ENCODE assay signal across 1 cellular context in the genomic region with DNA sequence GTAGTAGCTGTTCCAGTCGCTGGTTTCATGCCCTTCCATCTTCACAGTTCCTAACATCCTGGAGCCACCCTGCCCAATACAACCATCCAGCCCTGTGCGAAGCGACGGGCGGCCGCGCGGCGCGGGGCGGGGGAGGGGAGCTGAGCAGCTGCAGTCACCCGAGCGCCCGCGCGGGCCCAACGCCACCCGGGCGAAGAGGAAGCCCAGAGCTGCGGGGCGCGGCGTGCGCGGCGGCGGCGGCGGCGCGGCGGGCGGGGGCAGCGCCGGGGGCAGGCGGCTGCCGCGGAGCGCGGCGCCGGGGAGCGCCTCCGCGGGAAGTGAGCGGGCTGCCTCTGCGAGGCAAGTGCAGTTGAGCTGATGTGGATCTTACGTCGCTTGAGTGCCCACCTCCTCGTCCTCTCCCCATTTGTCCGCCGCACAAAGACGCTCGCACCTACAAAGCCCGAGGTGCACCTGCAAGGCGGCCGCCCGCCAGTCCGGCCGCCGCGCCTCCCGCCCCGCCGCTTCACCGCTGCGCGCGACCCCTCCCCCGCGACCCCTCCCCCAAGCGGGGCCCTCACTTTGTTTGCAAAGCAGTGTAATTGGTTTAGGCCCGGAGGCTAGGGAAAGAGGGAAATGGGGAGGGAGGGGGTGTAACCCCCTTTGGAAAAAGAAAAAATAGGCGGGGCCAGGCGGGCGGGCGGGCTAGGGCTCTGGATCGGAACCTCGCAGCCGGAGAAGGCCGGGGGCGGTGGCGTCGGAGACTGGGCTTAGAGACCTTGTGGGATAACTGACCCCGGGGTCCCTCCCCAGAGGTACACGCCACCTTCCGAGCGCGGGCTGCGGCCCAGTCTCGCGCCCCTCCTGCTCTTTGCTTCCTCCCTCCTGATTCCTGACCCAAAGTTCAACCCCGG.
TF ChIP-seq lines count a peak whose summit lies in the region.

A gene (minus strand): TSS at position 334 of the 893 bp plus-strand sequence. CDS start 277 bp downstream, at position 57.
A gene with protein sequence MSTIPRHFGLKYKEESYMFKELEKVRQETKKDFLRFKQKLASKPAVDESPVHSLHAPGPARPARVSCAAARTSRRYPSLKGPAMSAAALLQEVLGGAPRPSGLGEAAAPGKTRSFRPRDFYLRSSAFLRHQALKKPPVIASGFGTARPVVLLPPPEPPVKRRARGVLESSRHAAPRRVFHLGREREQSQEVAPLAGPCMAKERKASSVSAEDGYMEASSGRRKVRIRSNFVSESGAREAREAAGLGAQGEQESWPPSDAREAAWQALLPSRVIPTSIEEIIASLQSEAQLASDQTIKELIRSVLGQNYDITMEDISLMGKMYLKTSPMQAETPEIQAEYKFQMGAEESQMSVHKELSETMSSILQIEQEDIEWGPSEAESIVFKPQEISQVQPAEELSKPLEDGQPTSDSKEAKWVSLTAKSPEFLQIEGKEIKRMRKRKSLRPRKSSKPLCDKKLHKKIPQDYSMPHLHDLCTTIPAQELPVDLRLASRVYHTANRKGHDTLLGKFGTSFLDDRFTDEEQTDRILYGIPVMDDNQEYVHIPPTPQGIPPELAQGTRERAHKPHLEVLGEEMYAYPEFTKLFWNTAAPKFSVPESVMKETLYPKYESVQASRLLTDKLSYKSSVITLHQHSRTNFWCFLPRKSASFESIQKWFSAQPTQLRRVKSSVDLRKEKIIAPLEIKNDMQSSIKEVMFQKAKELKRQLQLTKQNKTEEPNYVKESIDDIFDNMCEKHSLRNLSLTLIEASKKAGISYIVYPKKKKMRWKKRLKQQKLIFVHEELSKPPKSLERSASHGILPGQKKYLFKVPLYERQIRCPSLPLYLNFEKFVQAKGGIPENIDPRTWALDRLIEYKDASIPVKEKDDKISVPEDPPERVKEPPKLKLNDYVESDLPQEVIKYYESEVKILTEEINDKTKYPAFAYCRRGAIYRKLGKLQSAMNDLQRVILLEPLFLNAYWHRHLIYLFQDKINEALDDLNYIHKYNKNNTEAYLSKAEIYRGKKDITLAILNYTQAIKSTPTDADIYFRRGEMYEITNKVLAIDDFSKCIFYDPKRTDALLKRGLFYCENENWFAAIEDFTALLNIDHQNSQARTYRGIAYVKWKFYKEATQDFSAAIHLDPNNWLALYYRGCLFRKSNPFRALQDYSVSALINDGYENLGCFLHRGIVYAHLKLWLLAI (N-terminal part only) (plus strand): TSS at position 714 of the 893 bp plus-strand sequence. CDS start 26,436 bp downstream, outside the sequence.

TF ChIP-seq in HEK293, 187 proteins besides CTCF, POLR2A, EP300 and RAD21 (continued from another document):
- TF ChIP-seq, protein P1, sequence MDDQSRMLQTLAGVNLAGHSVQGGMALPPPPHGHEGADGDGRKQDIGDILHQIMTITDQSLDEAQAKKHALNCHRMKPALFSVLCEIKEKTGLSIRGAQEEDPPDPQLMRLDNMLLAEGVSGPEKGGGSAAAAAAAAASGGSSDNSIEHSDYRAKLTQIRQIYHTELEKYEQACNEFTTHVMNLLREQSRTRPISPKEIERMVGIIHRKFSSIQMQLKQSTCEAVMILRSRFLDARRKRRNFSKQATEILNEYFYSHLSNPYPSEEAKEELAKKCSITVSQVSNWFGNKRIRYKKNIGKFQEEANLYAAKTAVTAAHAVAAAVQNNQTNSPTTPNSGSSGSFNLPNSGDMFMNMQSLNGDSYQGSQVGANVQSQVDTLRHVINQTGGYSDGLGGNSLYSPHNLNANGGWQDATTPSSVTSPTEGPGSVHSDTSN (CRISPR knock-in tag; IDR thresholded peaks at IDR 0.05): no peak
- TF ChIP-seq ZNF596 (tag by site-specific recombination; IDR thresholded peaks at IDR 0.05) (no peak; the same call in 1 of the 2 replicates), SP7 (tag by site-specific recombination; IDR thresholded peaks at IDR 0.05) (no peak), ZNF350 (tag by site-specific recombination; IDR thresholded peaks at IDR 0.05) (no peak), ZNF335 (tag by site-specific recombination; conservative IDR thresholded peaks at IDR 0.05) (no peak), ZNF610 (tag by site-specific recombination; IDR thresholded peaks at IDR 0.05; ENCODE audit: borderline replicate concordance) (no peak), ZFP69B (tag by site-specific recombination; IDR thresholded peaks at IDR 0.05) (no peak), KLF9 (tag by site-specific recombination; IDR thresholded peaks at IDR 0.05; ENCODE audit: low read depth) (peak; percentile 62), ZNF544 (tag by site-specific recombination; IDR thresholded peaks at IDR 0.05) (no peak), ZNF658 (tag by site-specific recombination; IDR thresholded peaks at IDR 0.05) (no peak), BCL11A (tag by site-specific recombination; IDR thresholded peaks at IDR 0.05; ENCODE audit: low read depth) (no peak), ZNF626 (tag by site-specific recombination; IDR thresholded peaks at IDR 0.05) (no peak), MYNN (tag by site-specific recombination; IDR thresholded peaks at IDR 0.05; ENCODE audit: borderline replicate concordance) (no peak), SP2 (tag by site-specific recombination; IDR thresholded peaks at IDR 0.05) (peak; percentile 56), ZNF121 (tag by site-specific recombination; IDR thresholded peaks at IDR 0.05) (no peak), ZNF792 (tag by site-specific recombination; IDR thresholded peaks at IDR 0.05) (no peak), ZBTB48 (tag by site-specific recombination; IDR thresholded peaks at IDR 0.05) (no peak), ZNF48 (tag by site-specific recombination; IDR thresholded peaks at IDR 0.05) (no peak), ZNF37A (tag by site-specific recombination; IDR thresholded peaks at IDR 0.05) (no peak)
- TF ChIP-seq, protein P2, sequence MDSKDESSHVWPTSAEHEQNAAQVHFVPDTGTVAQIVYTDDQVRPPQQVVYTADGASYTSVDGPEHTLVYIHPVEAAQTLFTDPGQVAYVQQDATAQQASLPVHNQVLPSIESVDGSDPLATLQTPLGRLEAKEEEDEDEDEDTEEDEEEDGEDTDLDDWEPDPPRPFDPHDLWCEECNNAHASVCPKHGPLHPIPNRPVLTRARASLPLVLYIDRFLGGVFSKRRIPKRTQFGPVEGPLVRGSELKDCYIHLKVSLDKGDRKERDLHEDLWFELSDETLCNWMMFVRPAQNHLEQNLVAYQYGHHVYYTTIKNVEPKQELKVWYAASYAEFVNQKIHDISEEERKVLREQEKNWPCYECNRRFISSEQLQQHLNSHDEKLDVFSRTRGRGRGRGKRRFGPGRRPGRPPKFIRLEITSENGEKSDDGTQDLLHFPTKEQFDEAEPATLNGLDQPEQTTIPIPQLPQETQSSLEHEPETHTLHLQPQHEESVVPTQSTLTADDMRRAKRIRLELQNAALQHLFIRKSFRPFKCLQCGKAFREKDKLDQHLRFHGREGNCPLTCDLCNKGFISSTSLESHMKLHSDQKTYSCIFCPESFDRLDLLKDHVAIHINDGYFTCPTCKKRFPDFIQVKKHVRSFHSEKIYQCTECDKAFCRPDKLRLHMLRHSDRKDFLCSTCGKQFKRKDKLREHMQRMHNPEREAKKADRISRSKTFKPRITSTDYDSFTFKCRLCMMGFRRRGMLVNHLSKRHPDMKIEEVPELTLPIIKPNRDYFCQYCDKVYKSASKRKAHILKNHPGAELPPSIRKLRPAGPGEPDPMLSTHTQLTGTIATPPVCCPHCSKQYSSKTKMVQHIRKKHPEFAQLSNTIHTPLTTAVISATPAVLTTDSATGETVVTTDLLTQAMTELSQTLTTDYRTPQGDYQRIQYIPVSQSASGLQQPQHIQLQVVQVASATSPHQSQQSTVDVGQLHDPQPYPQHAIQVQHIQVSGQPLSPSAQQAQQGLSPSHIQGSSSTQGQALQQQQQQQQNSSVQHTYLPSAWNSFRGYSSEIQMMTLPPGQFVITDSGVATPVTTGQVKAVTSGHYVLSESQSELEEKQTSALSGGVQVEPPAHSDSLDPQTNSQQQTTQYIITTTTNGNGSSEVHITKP (tag by site-specific recombination; IDR thresholded peaks at IDR 0.05): peak; percentile 69
- TF ChIP-seq, protein P3, sequence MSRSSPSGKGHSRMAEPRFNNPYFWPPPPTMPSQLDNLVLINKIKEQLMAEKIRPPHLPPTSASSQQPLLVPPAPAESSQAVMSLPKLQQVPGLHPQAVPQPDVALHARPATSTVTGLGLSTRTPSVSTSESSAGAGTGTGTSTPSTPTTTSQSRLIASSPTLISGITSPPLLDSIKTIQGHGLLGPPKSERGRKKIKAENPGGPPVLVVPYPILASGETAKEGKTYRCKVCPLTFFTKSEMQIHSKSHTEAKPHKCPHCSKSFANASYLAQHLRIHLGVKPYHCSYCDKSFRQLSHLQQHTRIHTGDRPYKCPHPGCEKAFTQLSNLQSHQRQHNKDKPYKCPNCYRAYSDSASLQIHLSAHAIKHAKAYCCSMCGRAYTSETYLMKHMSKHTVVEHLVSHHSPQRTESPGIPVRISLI (tag by site-specific recombination; IDR thresholded peaks at IDR 0.05): no peak
- TF ChIP-seq, protein P4, sequence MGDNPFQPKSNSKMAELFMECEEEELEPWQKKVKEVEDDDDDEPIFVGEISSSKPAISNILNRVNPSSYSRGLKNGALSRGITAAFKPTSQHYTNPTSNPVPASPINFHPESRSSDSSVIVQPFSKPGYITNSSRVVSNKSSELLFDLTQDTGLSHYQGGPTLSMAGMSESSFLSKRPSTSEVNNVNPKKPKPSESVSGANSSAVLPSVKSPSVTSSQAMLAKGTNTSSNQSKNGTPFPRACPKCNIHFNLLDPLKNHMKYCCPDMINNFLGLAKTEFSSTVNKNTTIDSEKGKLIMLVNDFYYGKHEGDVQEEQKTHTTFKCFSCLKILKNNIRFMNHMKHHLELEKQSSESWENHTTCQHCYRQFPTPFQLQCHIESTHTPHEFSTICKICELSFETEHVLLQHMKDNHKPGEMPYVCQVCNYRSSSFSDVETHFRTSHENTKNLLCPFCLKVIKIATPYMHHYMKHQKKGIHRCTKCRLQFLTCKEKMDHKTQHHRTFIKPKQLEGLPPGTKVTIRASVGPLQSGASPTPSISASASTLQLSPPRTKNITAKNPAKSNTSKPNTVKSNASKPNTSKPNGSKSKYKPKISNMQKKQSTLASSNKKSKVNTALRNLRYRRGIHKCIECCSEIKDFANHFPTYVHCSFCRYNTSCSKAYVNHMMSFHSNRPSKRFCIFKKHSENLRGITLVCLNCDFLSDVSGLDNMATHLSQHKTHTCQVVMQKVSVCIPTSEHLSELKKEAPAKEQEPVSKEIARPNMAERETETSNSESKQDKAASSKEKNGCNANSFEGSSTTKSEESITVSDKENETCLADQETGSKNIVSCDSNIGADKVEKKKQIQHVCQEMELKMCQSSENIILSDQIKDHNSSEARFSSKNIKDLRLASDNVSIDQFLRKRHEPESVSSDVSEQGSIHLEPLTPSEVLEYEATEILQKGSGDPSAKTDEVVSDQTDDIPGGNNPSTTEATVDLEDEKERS (tag by site-specific recombination; IDR thresholded peaks at IDR 0.05): no peak
- TF ChIP-seq, protein P5, sequence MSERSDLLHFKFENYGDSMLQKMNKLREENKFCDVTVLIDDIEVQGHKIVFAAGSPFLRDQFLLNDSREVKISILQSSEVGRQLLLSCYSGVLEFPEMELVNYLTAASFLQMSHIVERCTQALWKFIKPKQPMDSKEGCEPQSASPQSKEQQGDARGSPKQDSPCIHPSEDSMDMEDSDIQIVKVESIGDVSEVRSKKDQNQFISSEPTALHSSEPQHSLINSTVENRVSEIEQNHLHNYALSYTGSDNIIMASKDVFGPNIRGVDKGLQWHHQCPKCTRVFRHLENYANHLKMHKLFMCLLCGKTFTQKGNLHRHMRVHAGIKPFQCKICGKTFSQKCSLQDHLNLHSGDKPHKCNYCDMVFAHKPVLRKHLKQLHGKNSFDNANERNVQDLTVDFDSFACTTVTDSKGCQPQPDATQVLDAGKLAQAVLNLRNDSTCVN (tag by site-specific recombination; optimal IDR thresholded peaks at IDR 0.05): peak; percentile 59
